ENCODE assay signal across 21 cellular contexts in the genomic region with DNA sequence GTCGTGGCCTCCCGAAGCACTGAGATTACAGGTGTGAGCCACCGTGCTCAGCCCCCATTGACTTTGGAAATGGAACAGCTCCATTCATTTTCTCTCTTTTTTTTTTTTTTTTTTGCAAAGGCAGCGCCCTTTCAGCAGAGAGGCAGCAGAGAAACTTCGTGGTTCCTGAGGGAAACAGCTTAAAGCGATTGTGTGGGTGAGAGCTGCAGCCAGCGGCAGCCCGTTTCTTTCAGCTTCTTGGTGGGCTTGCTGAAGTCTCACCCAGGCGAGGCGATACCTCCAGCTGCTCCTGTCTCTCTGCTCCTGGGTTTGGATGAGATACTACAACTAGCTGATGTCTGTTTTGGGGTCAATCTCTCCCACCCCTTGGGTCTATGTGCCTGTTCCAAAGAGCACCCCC. TPM values are rescaled to one million over a fixed set of nuclear protein-coding genes. Genes with fewer than 3 reads are reported as not detected.
DNase-seq lines count a peak whose midpoint lies in the region; ATAC-seq and TF ChIP-seq lines count a peak whose summit lies in the region.
"Had no signal": no experiment of that assay in that cellular context is flagged by ENCODE, and none has a peak within 500 bp of the region (broad histone marks: within the 10 kb centered on the region; RNA-seq: fewer than 3 reads in every experiment).

No MANE protein-coding gene starts in this region.

- H3K4me1 ChIP-seq in osteoblast (ENCODE audit: insufficient read depth, low read length) (no peaks in the 10 kb centered on the region), hepatocyte (ENCODE audit: insufficient read depth) (peaks cover 12% of the 10 kb centered on the region)
- H3K4me1 ChIP-seq: A549, Caco-2 had no signal

- H3K36me3 ChIP-seq in osteoblast (ENCODE audit: insufficient read depth, low read length) (no peaks in the 10 kb centered on the region), hepatocyte (replicated peaks; ENCODE audit: insufficient read depth, low read depth) (no peaks in the 10 kb centered on the region)

- H3K9me3 Mint-ChIP-seq in activated naive CD8-positive, alpha-beta T cell treated with anti-CD3 and anti-CD28 coated beads for 36 hours, result no peaks in the 10 kb centered on the region
- H3K9me3 Mint-ChIP-seq in activated naive CD8-positive, alpha-beta T cell treated with anti-CD3 and anti-CD28 coated beads, Interleukin-2, amount 50 U/mL, for 24 hours, result no peaks in the 10 kb centered on the region
- no peaks in the 10 kb centered on the region for H3K9me3 Mint-ChIP-seq in activated naive CD8-positive, alpha-beta T cell treated with anti-CD3 and anti-CD28 coated beads, Interleukin-2, amount 10 ng/mL, durations not matched to agents 7 days and 5 days
- H3K9me3 Mint-ChIP-seq: CD4-positive, CD25-positive, alpha-beta regulatory T cell; H9; HFFc6 had no signal

- WGBS in hepatocyte (ENCODE audit: low lambda C conversion rate, missing lambda C conversion rate), result 95% methylated on average over 10 of the region's 10 CpGs

- no peaks in the 10 kb centered on the region for H3K27me3 ChIP-seq in osteoblast (ENCODE audit: insufficient read depth, low read length)
- H3K27me3 ChIP-seq in hepatocyte, result no peaks in the 10 kb centered on the region

- no peaks in the 10 kb centered on the region for H3K27me3 Mint-ChIP-seq in activated naive CD8-positive, alpha-beta T cell treated with anti-CD3 and anti-CD28 coated beads for 36 hours
- H3K27me3 Mint-ChIP-seq in activated naive CD8-positive, alpha-beta T cell treated with anti-CD3 and anti-CD28 coated beads, Interleukin-2, amount 50 U/mL, for 24 hours, result no peaks in the 10 kb centered on the region
- no peaks in the 10 kb centered on the region for H3K27me3 Mint-ChIP-seq in activated naive CD8-positive, alpha-beta T cell treated with anti-CD3 and anti-CD28 coated beads, Interleukin-2, amount 10 ng/mL, durations not matched to agents 7 days and 5 days
- H3K27me3 Mint-ChIP-seq: B cell; CD4-positive, CD25-positive, alpha-beta regulatory T cell had no signal

- H3K9me3 ChIP-seq in osteoblast (ENCODE audit: low read depth, low read length) (no peaks in the 10 kb centered on the region), hepatocyte (ENCODE audit: low read depth) (no peaks in the 10 kb centered on the region)
- H3K9me3 ChIP-seq: A549, Caco-2 had no signal

- DNase-seq in activated naive CD8-positive, alpha-beta T cell treated with anti-CD3 and anti-CD28 coated beads for 36 hours, result no peak
- DNase-seq in activated naive CD8-positive, alpha-beta T cell treated with anti-CD3 and anti-CD28 coated beads, Interleukin-2, amount 50 U/mL, for 24 hours, result no peak
- no peak for DNase-seq in activated naive CD8-positive, alpha-beta T cell treated with anti-CD3 and anti-CD28 coated beads, Interleukin-2, amount 10 ng/mL, durations not matched to agents 7 days and 5 days
- DNase-seq in osteoblast (ENCODE audit: insufficient read length, low spot score, missing footprints) (peak; percentile 14), occipital lobe (lab: John Stamatoyannopoulos, UW) (no peak), NCI-H1694 treated with DMSO at 0.1 percent for 48 hours (lab: John Stamatoyannopoulos, UW) (no peak), hepatocyte (ENCODE audit: low spot score) (no peak)
- DNase-seq: Caco-2; CD4-positive, CD25-positive, alpha-beta regulatory T cell; DMS 273 treated with DMSO at 0.1 percent for 48 hours; GM23248; H9; HFFc6; NCI-H1417; NCI-H187; NCI-H446; NCI-H526; OCI-M1 had no signal

- H3K9me2 ChIP-seq in hepatocyte (replicated peaks; ENCODE audit: insufficient read depth), result no peaks in the 10 kb centered on the region

- H3K4me3 Mint-ChIP-seq in activated naive CD8-positive, alpha-beta T cell treated with anti-CD3 and anti-CD28 coated beads for 36 hours, result no peak overlapping the region
- H3K4me3 Mint-ChIP-seq in activated naive CD8-positive, alpha-beta T cell treated with anti-CD3 and anti-CD28 coated beads, Interleukin-2, amount 50 U/mL, for 24 hours, result no peak overlapping the region
- peak overlapping the region; percentile 12 for H3K4me3 Mint-ChIP-seq in activated naive CD8-positive, alpha-beta T cell treated with anti-CD3 and anti-CD28 coated beads, Interleukin-2, amount 10 ng/mL, durations not matched to agents 7 days and 5 days
- H3K4me3 Mint-ChIP-seq: B cell; CD4-positive, CD25-positive, alpha-beta regulatory T cell; H9; HFFc6 had no signal

- H3K27ac Mint-ChIP-seq in activated naive CD8-positive, alpha-beta T cell treated with anti-CD3 and anti-CD28 coated beads for 36 hours, result peak overlapping the region; percentile 63
- H3K27ac Mint-ChIP-seq in activated naive CD8-positive, alpha-beta T cell treated with anti-CD3 and anti-CD28 coated beads, Interleukin-2, amount 50 U/mL, for 24 hours, result no peak overlapping the region
- H3K27ac Mint-ChIP-seq in activated naive CD8-positive, alpha-beta T cell treated with anti-CD3 and anti-CD28 coated beads, Interleukin-2, amount 10 ng/mL, durations not matched to agents 7 days and 5 days, result peak overlapping the region; percentile 68
- H3K27ac Mint-ChIP-seq: B cell; CD4-positive, CD25-positive, alpha-beta regulatory T cell; H9; HFFc6 had no signal

- H2AFZ ChIP-seq in osteoblast (ENCODE audit: low read length), result no peak overlapping the region
- no peak overlapping the region for H2AFZ ChIP-seq in hepatocyte
- H2AFZ ChIP-seq: GM23248 had no signal

- H3K4me2 ChIP-seq in osteoblast (ENCODE audit: insufficient read depth, low read length) (no peak overlapping the region), hepatocyte (no peak overlapping the region)
- H3K4me2 ChIP-seq: A549 had no signal

- TF ChIP-seq CTCF in osteoblast (IDR thresholded peaks at IDR 0.05; ENCODE audit: extremely low read depth, low read depth, low read length), result no peak
- no peak for TF ChIP-seq CTCF in hepatocyte (IDR thresholded peaks at IDR 0.05; ENCODE audit: poor library complexity)

- peaks cover 7% of the 10 kb centered on the region for H3K4me1 Mint-ChIP-seq in activated naive CD8-positive, alpha-beta T cell treated with anti-CD3 and anti-CD28 coated beads for 36 hours
- peaks cover 10% of the 10 kb centered on the region for H3K4me1 Mint-ChIP-seq in activated naive CD8-positive, alpha-beta T cell treated with anti-CD3 and anti-CD28 coated beads, Interleukin-2, amount 50 U/mL, for 24 hours
- peaks cover 12% of the 10 kb centered on the region for H3K4me1 Mint-ChIP-seq in activated naive CD8-positive, alpha-beta T cell treated with anti-CD3 and anti-CD28 coated beads, Interleukin-2, amount 10 ng/mL, durations not matched to agents 7 days and 5 days
- H3K4me1 Mint-ChIP-seq: H9 had no signal

- H3K4me3 ChIP-seq in osteoblast (ENCODE audit: insufficient read depth, low read length), result no peak overlapping the region
- no peak overlapping the region for H3K4me3 ChIP-seq in hepatocyte
- H3K4me3 ChIP-seq: A549, GM23248 had no signal

- H4K20me1 ChIP-seq in osteoblast (ENCODE audit: insufficient read depth, low read length) (no peaks in the 10 kb centered on the region), hepatocyte (ENCODE audit: insufficient read depth, poor library complexity, severe bottlenecking) (no peaks in the 10 kb centered on the region)

- H3K79me2 ChIP-seq in osteoblast (ENCODE audit: insufficient read depth, low read length) (no peaks in the 10 kb centered on the region), hepatocyte (peaks cover 2% of the 10 kb centered on the region)

- POLR2A ChIA-PET in activated naive CD8-positive, alpha-beta T cell treated with anti-CD3 and anti-CD28 coated beads, Interleukin-2, amount 10 ng/mL, durations not matched to agents 7 days and 5 days (lab: Charles Lee), result interaction anchor here (0.6 to 2.2 kb wide), 4 partner anchors 19 to 157 kb away, joined by 3 to 7 read pairs (median 5); no protein-coding TSS in a partner anchor

- no peak for ATAC-seq in activated naive CD8-positive, alpha-beta T cell treated with anti-CD3 and anti-CD28 coated beads, Interleukin-2, amount 50 U/mL, for 24 hours
- ATAC-seq in activated naive CD8-positive, alpha-beta T cell treated with anti-CD3 and anti-CD28 coated beads, Interleukin-2, amount 10 ng/mL, durations not matched to agents 7 days and 5 days (ENCODE audit: low read depth), result peak; percentile 38
- ATAC-seq: A549, Right ventricle myocardium inferior had no signal

- H3K36me3 Mint-ChIP-seq in activated naive CD8-positive, alpha-beta T cell treated with anti-CD3 and anti-CD28 coated beads for 36 hours, result peaks cover 10% of the 10 kb centered on the region
- peaks cover 10% of the 10 kb centered on the region for H3K36me3 Mint-ChIP-seq in activated naive CD8-positive, alpha-beta T cell treated with anti-CD3 and anti-CD28 coated beads, Interleukin-2, amount 50 U/mL, for 24 hours (ENCODE audit: low read depth)
- peaks cover 12% of the 10 kb centered on the region for H3K36me3 Mint-ChIP-seq in activated naive CD8-positive, alpha-beta T cell treated with anti-CD3 and anti-CD28 coated beads, Interleukin-2, amount 10 ng/mL, durations not matched to agents 7 days and 5 days

- H3K27ac ChIP-seq in osteoblast (ENCODE audit: low read depth, low read length) (no peak overlapping the region), hepatocyte (no peak overlapping the region)
- H3K27ac ChIP-seq: A549, GM23248 had no signal

RNA-seq across cellular contexts. Expression of a gene that starts 7.7 kb away (rescaled TPM):
- total RNA-seq in activated naive CD8-positive, alpha-beta T cell treated with anti-CD3 and anti-CD28 coated beads for 36 hours, result 10 to 100 TPM in 1 of 2 experiments, 1 to 10 TPM in 1; 9.9 to 12.2 TPM
- 10 to 100 TPM; 20.1 to 21.8 TPM for total RNA-seq in activated naive CD8-positive, alpha-beta T cell treated with anti-CD3 and anti-CD28 coated beads, Interleukin-2, amount 10 ng/mL, durations not matched to agents 7 days and 5 days
- total RNA-seq in osteoblast, result 2.9 and 6.2 TPM in 2 replicates
- total RNA-seq in occipital lobe, result 1.9 TPM
- total RNA-seq in hepatocyte, result 7.2 and 11.5 TPM in 2 replicates
- polyA plus RNA-seq in hepatocyte, result 5.6 and 9.7 TPM in 2 replicates

RNA-seq across cellular contexts. Expression of a gene that starts 57.5 kb away (rescaled TPM):
- total RNA-seq in activated naive CD8-positive, alpha-beta T cell treated with anti-CD3 and anti-CD28 coated beads for 36 hours, result 100 to 1,000 TPM; 133 to 146 TPM
- total RNA-seq in activated naive CD8-positive, alpha-beta T cell treated with anti-CD3 and anti-CD28 coated beads, Interleukin-2, amount 10 ng/mL, durations not matched to agents 7 days and 5 days, result 10 to 100 TPM; 69.0 to 75.6 TPM
- total RNA-seq in osteoblast (57.9 and 71.3 TPM in 2 replicates), occipital lobe (26.4 TPM), hepatocyte (35.0 and 40.8 TPM in 2 replicates)
- polyA plus RNA-seq in hepatocyte, result 58.2 and 66.3 TPM in 2 replicates
